In the genomic region with DNA sequence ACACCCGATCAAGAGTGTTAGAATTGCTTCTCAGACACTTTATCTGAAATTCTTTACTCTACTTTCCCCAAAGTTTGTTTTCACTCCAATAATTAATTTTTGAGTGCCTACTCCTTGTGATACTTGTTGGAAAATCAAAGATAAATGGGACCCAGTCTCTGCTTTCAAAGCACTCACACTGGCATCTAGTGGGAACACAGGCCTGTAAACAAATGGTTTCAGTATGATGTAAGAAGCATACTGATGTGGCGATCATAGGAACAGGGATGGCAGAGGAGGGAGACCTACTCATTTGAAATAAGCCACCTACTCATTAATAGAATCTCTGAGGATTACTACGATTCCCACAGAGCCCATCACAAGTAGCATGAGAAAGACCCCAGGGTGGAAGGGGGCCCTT, we compare ENCODE assay signal across 24 cellular contexts.
"Had no signal": no experiment of that assay in that cellular context is flagged by ENCODE, and none has a peak within 500 bp of the region (broad histone marks: within the 10 kb centered on the region; RNA-seq: fewer than 3 reads in every experiment).

No MANE protein-coding gene starts in this region.

- DNase-seq: activated CD4-positive, alpha-beta T cell treated with anti-CD3 and anti-CD28 coated beads for 1 hour; activated CD4-positive, alpha-beta T cell treated with anti-CD3 and anti-CD28 coated beads, Interleukin-2, amount 50 U/mL, for 1 hour; activated CD8-positive, alpha-beta T cell treated with anti-CD3 and anti-CD28 coated beads, Interleukin-2, amount 10 ng/mL, durations not matched to agents 7 days and 5 days; activated gamma-delta T cell treated with Interleukin-2 at 50 U/mL for 16 hours; central memory CD4-positive, alpha-beta T cell; dorsolateral prefrontal cortex; foreskin keratinocyte; glutamatergic neuron; immature natural killer cell; kidney glomerular epithelial cell; left ventricle myocardium inferior; naive B cell; occipital lobe; posterior cingulate gyrus; small intestine; stimulated activated CD4-positive, alpha-beta T cell treated with anti-CD3 and anti-CD28 coated beads, Interleukin-15, amount 100 ng/mL, for 24 hours; stimulated activated naive B cell treated with anti-CD40 and anti-IgM and Interleukin-4, amounts not matched to agents 10 μg/mL and 1 μg/mL and 100 μg/mL, for 72 hours; T-helper 1 cell; trophoblast cell had no signal

- H3K4me3 ChIP-seq: ascending aorta, dorsolateral prefrontal cortex, hepatocyte, left ventricle myocardium inferior, vagina had no signal

- H3K36me3 ChIP-seq: ascending aorta, left ventricle myocardium inferior, vagina had no signal

- H3K79me2 ChIP-seq: hepatocyte had no signal

- H3K27ac ChIP-seq: ascending aorta, dorsolateral prefrontal cortex, epithelial cell of prostate, foreskin keratinocyte, hepatocyte, left ventricle myocardium inferior, vagina had no signal

- H3K4me2 ChIP-seq: hepatocyte had no signal

- H3K4me1 ChIP-seq: ascending aorta, foreskin keratinocyte, left ventricle myocardium inferior, vagina had no signal

- ATAC-seq: activated CD8-positive, alpha-beta T cell treated with anti-CD3 and anti-CD28 coated beads, Interleukin-2, amount 10 ng/mL, durations not matched to agents 7 days and 5 days; foreskin keratinocyte; sciatic nerve; stimulated activated naive B cell treated with anti-CD40 and anti-IgM and Interleukin-4, amounts not matched to agents 10 μg/mL and 1 μg/mL and 100 μg/mL, for 72 hours had no signal

- H2AFZ ChIP-seq: hepatocyte had no signal

- H3K27me3 ChIP-seq: ascending aorta, dorsolateral prefrontal cortex, foreskin keratinocyte, hepatocyte, vagina had no signal

- H3K9me3 ChIP-seq: ascending aorta, vagina had no signal
